Comparison of ENCODE assay signal across 19 cellular contexts in genomic region chr10:17710181-17710580, GRCh38. TPM values are rescaled to one million over a fixed set of nuclear protein-coding genes. Genes with fewer than 3 reads are reported as not detected.
DNase-seq lines count a peak whose midpoint lies in the region; ATAC-seq and TF ChIP-seq lines count a peak whose summit lies in the region.
"Had no signal": no experiment of that assay in that cellular context is flagged by ENCODE, and none has a peak within 500 bp of the region (broad histone marks: within the 10 kb centered on the region; RNA-seq: fewer than 3 reads in every experiment).

No MANE protein-coding gene starts in this region.

- peak overlapping the region; percentile 75 for H3K27ac ChIP-seq in VCaP
- no peak overlapping the region for H3K27ac ChIP-seq in lower lobe of right lung
- H3K27ac ChIP-seq: C4-2B had no signal

- no peak for TF ChIP-seq CTCF in activated CD8-positive, alpha-beta T cell treated with anti-CD3 and anti-CD28 coated beads for 36 hours (IDR thresholded peaks at IDR 0.05)
- TF ChIP-seq CTCF in VCaP (conservative IDR thresholded peaks at IDR 0.05) (no peak), lower lobe of right lung (IDR thresholded peaks at IDR 0.05) (no peak)

- no peak overlapping the region for H3K4me3 Mint-ChIP-seq in activated CD8-positive, alpha-beta T cell treated with anti-CD3 and anti-CD28 coated beads, Interleukin-2, amount 10 ng/mL, durations not matched to agents 7 days and 5 days
- no peak overlapping the region for H3K4me3 Mint-ChIP-seq in activated CD8-positive, alpha-beta T cell treated with anti-CD3 and anti-CD28 coated beads for 36 hours
- H3K4me3 Mint-ChIP-seq in stimulated activated effector memory CD8-positive, alpha-beta T cell treated with anti-CD3 and anti-CD28 coated beads, Interleukin-12 subunit alpha, Interleukin-12 subunit beta, amount 100 ng/mL, for 72 hours, result no peak overlapping the region
- H3K4me3 Mint-ChIP-seq: GM23338 had no signal

- peak overlapping the region; percentile 10 for H3K27ac Mint-ChIP-seq in activated CD8-positive, alpha-beta T cell treated with anti-CD3 and anti-CD28 coated beads, Interleukin-2, amount 10 ng/mL, durations not matched to agents 7 days and 5 days
- H3K27ac Mint-ChIP-seq in activated CD8-positive, alpha-beta T cell treated with anti-CD3 and anti-CD28 coated beads for 36 hours, result no peak overlapping the region
- peak overlapping the region; percentile 5 for H3K27ac Mint-ChIP-seq in stimulated activated effector memory CD8-positive, alpha-beta T cell treated with anti-CD3 and anti-CD28 coated beads, Interleukin-12 subunit alpha, Interleukin-12 subunit beta, amount 100 ng/mL, for 72 hours
- H3K27ac Mint-ChIP-seq: GM23338 had no signal

- no peaks in the 10 kb centered on the region for H3K27me3 Mint-ChIP-seq in activated CD8-positive, alpha-beta T cell treated with anti-CD3 and anti-CD28 coated beads, Interleukin-2, amount 10 ng/mL, durations not matched to agents 7 days and 5 days (ENCODE audit: low read depth)
- no peaks in the 10 kb centered on the region for H3K27me3 Mint-ChIP-seq in activated CD8-positive, alpha-beta T cell treated with anti-CD3 and anti-CD28 coated beads for 36 hours

- no peak overlapping the region for H3K4me3 ChIP-seq in lower lobe of right lung
- H3K4me3 ChIP-seq: GM23338 had no signal

- DNase-seq in activated CD8-positive, alpha-beta T cell treated with anti-CD3 and anti-CD28 coated beads, Interleukin-2, amount 10 ng/mL, durations not matched to agents 7 days and 5 days, result no peak
- DNase-seq in activated CD8-positive, alpha-beta T cell treated with anti-CD3 and anti-CD28 coated beads for 36 hours, result no peak
- no peak for DNase-seq in lower lobe of right lung
- DNase-seq in stimulated activated effector memory CD8-positive, alpha-beta T cell treated with anti-CD3 and anti-CD28 coated beads, Interleukin-12 subunit alpha, Interleukin-12 subunit beta, amount 100 ng/mL, for 72 hours (ENCODE audit: low spot score in 2 of 2), result no peak
- DNase-seq in ureter (ENCODE audit: low spot score), result no peak
- no peak for DNase-seq in GDM1 (lab: John Stamatoyannopoulos, UW)
- DNase-seq in sciatic nerve (ENCODE audit: low spot score), result no peak
- DNase-seq: 8988T, HCEC 1CT, NCI-H1694, NCI-H2081 treated with DMSO at 0.1 percent for 48 hours, NCI-H2171 treated with DMSO at 0.1 percent for 48 hours, NCI-H446, NCI-H526, OCI-M1, SHP77 had no signal

- H3K36me3 ChIP-seq in lower lobe of right lung, result peaks cover 93% of the 10 kb centered on the region

- H3K27me3 ChIP-seq in lower lobe of right lung (ENCODE audit: low read depth), result no peaks in the 10 kb centered on the region

- CTCF ChIA-PET in activated CD8-positive, alpha-beta T cell treated with anti-CD3 and anti-CD28 coated beads, Interleukin-2, amount 10 ng/mL, durations not matched to agents 7 days and 5 days (lab: Charles Lee), result no interaction called here
- CTCF ChIA-PET in activated CD8-positive, alpha-beta T cell treated with anti-CD3 and anti-CD28 coated beads for 36 hours (lab: Charles Lee), result interaction anchor here (1.5 kb wide), 1 partner anchor 101 kb away, joined by 4 read pairs; no protein-coding TSS in a partner anchor

- H3K4me1 ChIP-seq in lower lobe of right lung, result no peaks in the 10 kb centered on the region

- intact Hi-C loops in activated CD8-positive, alpha-beta T cell treated with anti-CD3 and anti-CD28 coated beads for 36 hours (cut with micrococcal nuclease), result no loop called here
- intact Hi-C loops in lower lobe of right lung (cut with DNase I), result no loop called here
- intact Hi-C loops in sciatic nerve (cut with DNase I), result no loop called here

- no peak for ATAC-seq in activated CD8-positive, alpha-beta T cell treated with anti-CD3 and anti-CD28 coated beads, Interleukin-2, amount 10 ng/mL, durations not matched to agents 7 days and 5 days
- no peak for ATAC-seq in activated CD8-positive, alpha-beta T cell treated with anti-CD3 and anti-CD28 coated beads for 36 hours
- peak; percentile 60 to 62 for ATAC-seq in lower lobe of right lung
- ATAC-seq in stimulated activated effector memory CD8-positive, alpha-beta T cell treated with anti-CD3 and anti-CD28 coated beads, Interleukin-12 subunit alpha, Interleukin-12 subunit beta, amount 100 ng/mL, for 72 hours, result no peak
- no peak for ATAC-seq in sciatic nerve
- ATAC-seq: GM23338 had no signal

- peaks cover 38% of the 10 kb centered on the region for H3K36me3 Mint-ChIP-seq in activated CD8-positive, alpha-beta T cell treated with anti-CD3 and anti-CD28 coated beads, Interleukin-2, amount 10 ng/mL, durations not matched to agents 7 days and 5 days (ENCODE audit: low read depth)
- peaks cover 29% of the 10 kb centered on the region for H3K36me3 Mint-ChIP-seq in activated CD8-positive, alpha-beta T cell treated with anti-CD3 and anti-CD28 coated beads for 36 hours (ENCODE audit: low read depth)
- H3K36me3 Mint-ChIP-seq in stimulated activated effector memory CD8-positive, alpha-beta T cell treated with anti-CD3 and anti-CD28 coated beads, Interleukin-12 subunit alpha, Interleukin-12 subunit beta, amount 100 ng/mL, for 72 hours, result peaks cover 93% of the 10 kb centered on the region

- H3K4me1 Mint-ChIP-seq in activated CD8-positive, alpha-beta T cell treated with anti-CD3 and anti-CD28 coated beads, Interleukin-2, amount 10 ng/mL, durations not matched to agents 7 days and 5 days (ENCODE audit: low read depth), result no peaks in the 10 kb centered on the region
- H3K4me1 Mint-ChIP-seq in activated CD8-positive, alpha-beta T cell treated with anti-CD3 and anti-CD28 coated beads for 36 hours (ENCODE audit: low read depth), result no peaks in the 10 kb centered on the region
- no peaks in the 10 kb centered on the region for H3K4me1 Mint-ChIP-seq in stimulated activated effector memory CD8-positive, alpha-beta T cell treated with anti-CD3 and anti-CD28 coated beads, Interleukin-12 subunit alpha, Interleukin-12 subunit beta, amount 100 ng/mL, for 72 hours

- no peaks in the 10 kb centered on the region for H3K9me3 Mint-ChIP-seq in activated CD8-positive, alpha-beta T cell treated with anti-CD3 and anti-CD28 coated beads, Interleukin-2, amount 10 ng/mL, durations not matched to agents 7 days and 5 days (ENCODE audit: insufficient read depth)
- H3K9me3 Mint-ChIP-seq in activated CD8-positive, alpha-beta T cell treated with anti-CD3 and anti-CD28 coated beads for 36 hours, result no peaks in the 10 kb centered on the region
- H3K9me3 Mint-ChIP-seq in stimulated activated effector memory CD8-positive, alpha-beta T cell treated with anti-CD3 and anti-CD28 coated beads, Interleukin-12 subunit alpha, Interleukin-12 subunit beta, amount 100 ng/mL, for 72 hours, result no peaks in the 10 kb centered on the region
- H3K9me3 Mint-ChIP-seq: GM23338 had no signal

- no peaks in the 10 kb centered on the region for H3K9me3 ChIP-seq in lower lobe of right lung

- POLR2A ChIA-PET in activated CD8-positive, alpha-beta T cell treated with anti-CD3 and anti-CD28 coated beads, Interleukin-2, amount 10 ng/mL, durations not matched to agents 7 days and 5 days (lab: Charles Lee), result interaction anchor here (1.1 kb wide), 1 partner anchor 11 kb away, joined by 3 read pairs; no protein-coding TSS in a partner anchor
- POLR2A ChIA-PET in activated CD8-positive, alpha-beta T cell treated with anti-CD3 and anti-CD28 coated beads for 36 hours (lab: Charles Lee), result no interaction called here

RNA-seq across cellular contexts. Expression of gene TMEM236, which starts 41.8 kb away (rescaled TPM):
- under 1 TPM in 1 of 2 experiments, not detected in 1; 0.13 TPM for total RNA-seq in activated CD8-positive, alpha-beta T cell treated with anti-CD3 and anti-CD28 coated beads, Interleukin-2, amount 10 ng/mL, durations not matched to agents 7 days and 5 days
- total RNA-seq in activated CD8-positive, alpha-beta T cell treated with anti-CD3 and anti-CD28 coated beads for 36 hours, result under 1 TPM; 0.11 to 0.16 TPM
- total RNA-seq in lower lobe of right lung, result 5.9 TPM
- total RNA-seq in ureter, result 0.49 TPM
- 0.49 TPM for total RNA-seq in sciatic nerve

Comparison
In these comparisons a context has a peak if more than half of its experiments do, and no peak if none do; other contexts are left out.
1. ATAC-seq: peak in lower lobe of right lung (2 of 2); none in activated CD8-positive, alpha-beta T cell treated with anti-CD3 and anti-CD28 coated beads, Interleukin-2, amount 10 ng/mL, durations not matched to agents 7 days and 5 days (single experiment), activated CD8-positive, alpha-beta T cell treated with anti-CD3 and anti-CD28 coated beads for 36 hours (single experiment), stimulated activated effector memory CD8-positive, alpha-beta T cell treated with anti-CD3 and anti-CD28 coated beads, Interleukin-12 subunit alpha, Interleukin-12 subunit beta, amount 100 ng/mL, for 72 hours (single experiment) and sciatic nerve (single experiment).